Comparison of ENCODE assay signal across 1 cellular context in the genomic region with DNA sequence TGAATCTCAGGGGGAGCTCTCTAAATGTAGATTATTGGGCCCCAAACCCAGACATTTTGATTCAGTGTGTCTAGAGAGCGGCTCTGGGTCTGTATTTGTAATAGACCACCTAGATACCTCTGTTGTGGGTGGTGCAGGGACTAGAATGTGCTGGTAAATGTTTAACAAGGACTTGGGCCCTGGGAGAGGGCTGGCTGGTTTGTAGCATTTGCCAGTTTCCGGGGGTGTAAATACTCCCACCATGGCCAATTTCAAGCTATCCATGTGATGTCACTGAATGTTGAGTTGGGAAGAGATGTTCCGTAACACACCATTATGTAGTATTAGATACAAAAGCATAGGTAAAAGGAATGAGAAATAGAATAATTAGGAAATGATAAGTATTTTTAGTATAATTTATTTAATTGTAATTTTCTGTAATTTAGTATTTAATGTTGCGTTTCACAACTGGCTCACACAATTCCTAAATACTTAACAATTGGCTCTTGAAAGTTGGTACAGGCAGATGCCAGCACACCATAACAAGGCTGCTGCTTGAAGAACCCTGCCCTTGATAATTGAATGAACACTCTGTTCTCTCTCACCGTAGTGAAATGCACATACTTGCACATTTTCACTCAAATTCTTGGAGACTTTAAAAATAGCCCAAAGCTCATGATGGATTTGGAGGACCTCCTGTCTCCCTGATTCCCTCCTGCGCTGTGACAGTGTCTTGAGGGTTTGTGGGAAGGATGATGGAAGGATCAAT.
TF ChIP-seq lines count a peak whose summit lies in the region.

No MANE protein-coding gene starts in this region.

TF ChIP-seq in neural cell, 6 proteins besides CTCF, POLR2A, EP300 and RAD21 (continued from another document):
- TF ChIP-seq, protein P1, sequence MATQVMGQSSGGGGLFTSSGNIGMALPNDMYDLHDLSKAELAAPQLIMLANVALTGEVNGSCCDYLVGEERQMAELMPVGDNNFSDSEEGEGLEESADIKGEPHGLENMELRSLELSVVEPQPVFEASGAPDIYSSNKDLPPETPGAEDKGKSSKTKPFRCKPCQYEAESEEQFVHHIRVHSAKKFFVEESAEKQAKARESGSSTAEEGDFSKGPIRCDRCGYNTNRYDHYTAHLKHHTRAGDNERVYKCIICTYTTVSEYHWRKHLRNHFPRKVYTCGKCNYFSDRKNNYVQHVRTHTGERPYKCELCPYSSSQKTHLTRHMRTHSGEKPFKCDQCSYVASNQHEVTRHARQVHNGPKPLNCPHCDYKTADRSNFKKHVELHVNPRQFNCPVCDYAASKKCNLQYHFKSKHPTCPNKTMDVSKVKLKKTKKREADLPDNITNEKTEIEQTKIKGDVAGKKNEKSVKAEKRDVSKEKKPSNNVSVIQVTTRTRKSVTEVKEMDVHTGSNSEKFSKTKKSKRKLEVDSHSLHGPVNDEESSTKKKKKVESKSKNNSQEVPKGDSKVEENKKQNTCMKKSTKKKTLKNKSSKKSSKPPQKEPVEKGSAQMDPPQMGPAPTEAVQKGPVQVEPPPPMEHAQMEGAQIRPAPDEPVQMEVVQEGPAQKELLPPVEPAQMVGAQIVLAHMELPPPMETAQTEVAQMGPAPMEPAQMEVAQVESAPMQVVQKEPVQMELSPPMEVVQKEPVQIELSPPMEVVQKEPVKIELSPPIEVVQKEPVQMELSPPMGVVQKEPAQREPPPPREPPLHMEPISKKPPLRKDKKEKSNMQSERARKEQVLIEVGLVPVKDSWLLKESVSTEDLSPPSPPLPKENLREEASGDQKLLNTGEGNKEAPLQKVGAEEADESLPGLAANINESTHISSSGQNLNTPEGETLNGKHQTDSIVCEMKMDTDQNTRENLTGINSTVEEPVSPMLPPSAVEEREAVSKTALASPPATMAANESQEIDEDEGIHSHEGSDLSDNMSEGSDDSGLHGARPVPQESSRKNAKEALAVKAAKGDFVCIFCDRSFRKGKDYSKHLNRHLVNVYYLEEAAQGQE (IDR thresholded peaks at IDR 0.05; ENCODE audit: borderline replicate concordance), result no peak
